9 cellular contexts compared by ENCODE assay signal in the genomic region with DNA sequence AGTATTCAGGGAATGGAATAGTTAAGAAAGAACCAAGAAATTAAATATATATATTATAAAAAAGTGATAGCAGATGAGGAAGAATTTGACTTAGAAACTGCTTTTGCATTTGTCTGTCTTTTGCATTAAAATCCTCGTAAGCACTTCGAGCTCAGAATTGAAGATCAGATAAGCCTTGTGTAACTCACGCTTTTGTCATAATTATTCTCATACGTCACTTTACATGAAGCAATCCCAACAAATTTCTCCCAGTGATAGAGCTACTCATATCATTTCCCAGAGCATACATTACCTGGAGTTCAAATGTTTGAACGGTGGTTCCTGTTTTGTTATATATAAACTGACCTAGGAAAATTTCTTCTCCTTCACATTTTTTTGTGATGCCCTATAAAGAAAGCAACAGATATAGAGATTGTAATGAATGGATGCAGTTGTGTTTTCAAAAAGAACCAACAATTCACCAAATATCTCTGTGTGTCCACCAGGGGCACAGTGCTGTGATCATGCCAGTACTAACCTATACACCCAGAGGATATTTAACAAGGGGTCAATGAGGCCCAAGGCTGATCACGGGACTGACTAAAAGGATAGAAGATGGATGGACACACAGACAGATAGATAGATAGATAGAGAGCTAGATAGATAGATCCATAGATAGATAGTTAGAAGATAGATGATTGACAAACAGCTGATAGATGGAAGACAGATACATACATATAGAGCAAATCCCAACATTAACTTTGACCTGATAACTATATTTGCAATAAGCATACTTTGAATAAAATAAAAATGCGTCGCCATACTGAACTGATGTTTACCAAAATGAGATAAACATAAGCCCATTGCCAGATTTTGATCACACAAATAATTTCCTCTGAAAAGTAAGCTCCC. TPM values are rescaled to one million over a fixed set of nuclear protein-coding genes. Genes with fewer than 3 reads are reported as not detected.
A peak's percentile ranks its signal among the peaks of the same experiment; 100 is the strongest.
DNase-seq lines count a peak whose midpoint lies in the region; ATAC-seq, FAIRE-seq and TF ChIP-seq lines count a peak whose summit lies in the region.
"Had no signal": no experiment of that assay in that cellular context is flagged by ENCODE, and none has a peak within 500 bp of the region (broad histone marks: within the 10 kb centered on the region; RNA-seq: fewer than 3 reads in every experiment).

No MANE protein-coding gene starts in this region.

- TF ChIP-seq CTCF in CD4-positive, alpha-beta T cell (IDR thresholded peaks at IDR 0.05): peak; percentile 13
- peak; percentile 34 to 42 (median 42) for TF ChIP-seq CTCF in keratinocyte (optimal IDR thresholded peaks at IDR 0.05 in 1 of 3, IDR thresholded peaks at IDR 0.05 in 1 of 3, conservative IDR thresholded peaks at IDR 0.05 in 1 of 3; ENCODE audit: extremely low read depth in 1 of 3, insufficient read depth in 2 of 3, low read length in 3 of 3)

- H3K9ac ChIP-seq in keratinocyte (ENCODE audit: control insufficient read depth, extremely low read depth, insufficient read depth, low read length): no peak overlapping the region

- intact Hi-C loops in CD4-positive, alpha-beta T cell (cut with DNase I, micrococcal nuclease): no loop called here

- no peak for DNase-seq in CD4-positive, alpha-beta T cell
- DNase-seq in T-helper 2 cell treated with Interferon-gamma antibody and Interleukin-4, amounts not matched to agents 5 μg/mL and 100 μg/mL, for 36 hours (ENCODE audit: low spot score): no peak
- DNase-seq in keratinocyte (ENCODE audit: low read depth, low spot score) (no peak), NCI-H446 treated with DMSO at 0.1 percent for 48 hours (lab: John Stamatoyannopoulos, UW) (no peak), H4 (ENCODE audit: low spot score) (no peak), NCI-H1092 (lab: John Stamatoyannopoulos, UW) (no peak)
- DNase-seq in activated CD4-positive, alpha-beta T cell treated with anti-CD3 and anti-CD28 coated beads, Interleukin-2, amount 10 ng/mL, durations not matched to agents 7 days and 5 days: no peak
- DNase-seq: effector CD4-positive, alpha-beta T cell had no signal

- H3K9me3 Mint-ChIP-seq in CD4-positive, alpha-beta T cell: no peaks in the 10 kb centered on the region
- H3K9me3 Mint-ChIP-seq in T-helper 2 cell treated with Interferon-gamma antibody and Interleukin-4, amounts not matched to agents 5 μg/mL and 100 μg/mL, for 36 hours: peaks cover 7% of the 10 kb centered on the region
- no peaks in the 10 kb centered on the region for H3K9me3 Mint-ChIP-seq in activated CD4-positive, alpha-beta T cell treated with anti-CD3 and anti-CD28 coated beads, Interleukin-2, amount 10 ng/mL, durations not matched to agents 7 days and 5 days

- H3K27me3 Mint-ChIP-seq in CD4-positive, alpha-beta T cell: no peaks in the 10 kb centered on the region
- no peaks in the 10 kb centered on the region for H3K27me3 Mint-ChIP-seq in T-helper 2 cell treated with Interferon-gamma antibody and Interleukin-4, amounts not matched to agents 5 μg/mL and 100 μg/mL, for 36 hours (ENCODE audit: low read depth)
- H3K27me3 Mint-ChIP-seq in activated CD4-positive, alpha-beta T cell treated with anti-CD3 and anti-CD28 coated beads, Interleukin-2, amount 10 ng/mL, durations not matched to agents 7 days and 5 days: no peaks in the 10 kb centered on the region

- H3K4me1 ChIP-seq in keratinocyte (ENCODE audit: control insufficient read depth, extremely low read depth, insufficient read depth, low read length): peaks cover 10% of the 10 kb centered on the region

- no peak overlapping the region for H3K4me3 ChIP-seq in keratinocyte (ENCODE audit: control insufficient read depth in 2 of 3, extremely low read depth in 1 of 3, insufficient read depth in 2 of 3, low read depth in 1 of 3, low read length in 3 of 3)

- no peak overlapping the region for H2AFZ ChIP-seq in keratinocyte (ENCODE audit: control insufficient read depth, low read length)

- POLR2A ChIA-PET in CD4-positive, alpha-beta T cell (lab: Charles Lee): no interaction called here
- POLR2A ChIA-PET in activated CD4-positive, alpha-beta T cell treated with anti-CD3 and anti-CD28 coated beads, Interleukin-2, amount 10 ng/mL, durations not matched to agents 7 days and 5 days (lab: Charles Lee): interaction anchor here (0.8 kb wide), 1 partner anchor 116 kb away, joined by 3 read pairs; no protein-coding TSS in a partner anchor

- H3K4me1 Mint-ChIP-seq in CD4-positive, alpha-beta T cell (ENCODE audit: low read depth): peaks cover 24% of the 10 kb centered on the region
- peaks cover 25% of the 10 kb centered on the region for H3K4me1 Mint-ChIP-seq in T-helper 2 cell treated with Interferon-gamma antibody and Interleukin-4, amounts not matched to agents 5 μg/mL and 100 μg/mL, for 36 hours (ENCODE audit: low read depth)
- peaks cover 21% of the 10 kb centered on the region for H3K4me1 Mint-ChIP-seq in activated CD4-positive, alpha-beta T cell treated with anti-CD3 and anti-CD28 coated beads, Interleukin-2, amount 10 ng/mL, durations not matched to agents 7 days and 5 days

- H3K79me2 ChIP-seq in keratinocyte (ENCODE audit: control insufficient read depth, insufficient read depth, low read length): no peaks in the 10 kb centered on the region

- no peak overlapping the region for H3K27ac Mint-ChIP-seq in CD4-positive, alpha-beta T cell
- peak overlapping the region; percentile 56 for H3K27ac Mint-ChIP-seq in T-helper 2 cell treated with Interferon-gamma antibody and Interleukin-4, amounts not matched to agents 5 μg/mL and 100 μg/mL, for 36 hours
- H3K27ac Mint-ChIP-seq in activated CD4-positive, alpha-beta T cell treated with anti-CD3 and anti-CD28 coated beads, Interleukin-2, amount 10 ng/mL, durations not matched to agents 7 days and 5 days: no peak overlapping the region

- FAIRE-seq in keratinocyte (lab: Jason Lieb, UNC): no peak

- H3K9me1 ChIP-seq in keratinocyte (ENCODE audit: control insufficient read depth, extremely low read depth, insufficient read depth, low read length): no peaks in the 10 kb centered on the region

- dilution Hi-C loops in keratinocyte (cut with MboI; ENCODE audit: extremely low pct_ligation_motif_present, low sequenced_read_pairs): no loop called here

- no peak for ATAC-seq in CD4-positive, alpha-beta T cell (ENCODE audit: poor library complexity)
- peak; percentile 25 for ATAC-seq in HG03354 (IDR thresholded peaks at IDR 0.05; ENCODE audit: poor library complexity, severe bottlenecking, unreplicated experiment)

- CTCF ChIA-PET in CD4-positive, alpha-beta T cell (lab: Charles Lee): interaction anchor here (2.8 kb wide), 1 partner anchor 122 kb away, joined by 19 read pairs; no protein-coding TSS in a partner anchor
- CTCF ChIA-PET in activated CD4-positive, alpha-beta T cell treated with anti-CD3 and anti-CD28 coated beads, Interleukin-2, amount 10 ng/mL, durations not matched to agents 7 days and 5 days (lab: Charles Lee): interaction anchor here (0.7 to 2.4 kb wide), 7 partner anchors 11 to 121 kb away, joined by 3 to 18 read pairs (median 3); no protein-coding TSS in a partner anchor

- H3K9me3 ChIP-seq in CD4-positive, alpha-beta T cell (ENCODE audit: control insufficient read depth, low read length): no peaks in the 10 kb centered on the region
- no peaks in the 10 kb centered on the region for H3K9me3 ChIP-seq in keratinocyte (ENCODE audit: control insufficient read depth, low read depth, low read length)

- no peaks in the 10 kb centered on the region for H4K20me1 ChIP-seq in keratinocyte (ENCODE audit: control insufficient read depth, extremely low read depth, insufficient read depth, low read length)

- H3K36me3 Mint-ChIP-seq in CD4-positive, alpha-beta T cell (ENCODE audit: low read depth): no peaks in the 10 kb centered on the region
- H3K36me3 Mint-ChIP-seq in T-helper 2 cell treated with Interferon-gamma antibody and Interleukin-4, amounts not matched to agents 5 μg/mL and 100 μg/mL, for 36 hours (ENCODE audit: low read depth): no peaks in the 10 kb centered on the region
- H3K36me3 Mint-ChIP-seq in activated CD4-positive, alpha-beta T cell treated with anti-CD3 and anti-CD28 coated beads, Interleukin-2, amount 10 ng/mL, durations not matched to agents 7 days and 5 days (ENCODE audit: low read depth): no peaks in the 10 kb centered on the region

- no peaks in the 10 kb centered on the region for H3K36me3 ChIP-seq in keratinocyte (ENCODE audit: control insufficient read depth in 2 of 2, extremely low read depth in 1 of 2, insufficient read depth in 2 of 2, low read length in 2 of 2)

- H3K4me3 Mint-ChIP-seq in CD4-positive, alpha-beta T cell: no peak overlapping the region
- no peak overlapping the region for H3K4me3 Mint-ChIP-seq in T-helper 2 cell treated with Interferon-gamma antibody and Interleukin-4, amounts not matched to agents 5 μg/mL and 100 μg/mL, for 36 hours
- no peak overlapping the region for H3K4me3 Mint-ChIP-seq in activated CD4-positive, alpha-beta T cell treated with anti-CD3 and anti-CD28 coated beads, Interleukin-2, amount 10 ng/mL, durations not matched to agents 7 days and 5 days

- H3K4me2 ChIP-seq in keratinocyte (ENCODE audit: control insufficient read depth, extremely low read depth, insufficient read depth, low read depth, low read length): no peak overlapping the region

- H3K27ac ChIP-seq in CD4-positive, alpha-beta T cell (ENCODE audit: low read depth, low read length): no peak overlapping the region
- no peak overlapping the region for H3K27ac ChIP-seq in keratinocyte (ENCODE audit: control insufficient read depth, insufficient read depth, low read length)

- H3K27me3 ChIP-seq in CD4-positive, alpha-beta T cell (ENCODE audit: control insufficient read depth, insufficient read depth, low read length): no peaks in the 10 kb centered on the region
- no peaks in the 10 kb centered on the region for H3K27me3 ChIP-seq in keratinocyte (ENCODE audit: control insufficient read depth, extremely low read depth, insufficient read depth, low read length)

RNA-seq across cellular contexts. Expression of gene HUS1, which starts 9.3 kb away (rescaled TPM):
- total RNA-seq in CD4-positive, alpha-beta T cell: 10 to 100 TPM; 77.8 to 83.1 TPM
- polyA plus RNA-seq in keratinocyte: 24.7 to 36.3 TPM (median 29.8 TPM) in 3 replicates
- 12.5 TPM for polyA plus RNA-seq in keratinocyte (2011; ENCODE audit: low read depth)
- polyA plus RNA-seq in keratinocyte (2011; cell fraction: cytosol; rRNA removed): 22.8 and 39.5 TPM in 2 replicates
- polyA plus RNA-seq in keratinocyte (2011; cell fraction: nucleus; rRNA removed): 30.5 and 38.1 TPM in 2 replicates
- polyA plus RNA-seq in keratinocyte (2012; ENCODE audit: low replicate concordance): 18.5 TPM in 2 replicates
- 11.2 to 43.8 TPM (median 27.8 TPM) in 3 replicates for polyA minus RNA-seq in keratinocyte
- 17.5 TPM for polyA minus RNA-seq in keratinocyte (2011; cell fraction: cytosol; rRNA and poly(A)+ RNA removed)
- polyA minus RNA-seq in keratinocyte (2011; cell fraction: nucleus; rRNA and poly(A)+ RNA removed): 12.8 and 27.0 TPM in 2 replicates
- 43.4 and 43.8 TPM in 2 replicates for total RNA-seq in H4 (2014; rRNA removed; shearing (Covaris generic))
- total RNA-seq in activated CD4-positive, alpha-beta T cell treated with anti-CD3 and anti-CD28 coated beads, Interleukin-2, amount 10 ng/mL, durations not matched to agents 7 days and 5 days: 10 to 100 TPM; 38.5 to 39.4 TPM

RNA-seq across cellular contexts. Expression of gene SUN3, which starts 40.2 kb away (rescaled TPM):
- not detected for total RNA-seq in CD4-positive, alpha-beta T cell
- polyA plus RNA-seq in keratinocyte: not detected in 3 replicates
- 1.2 TPM for polyA plus RNA-seq in keratinocyte (2011; ENCODE audit: low read depth)
- 0.11 TPM in 1 of 2 replicates, not detected in the other for polyA plus RNA-seq in keratinocyte (2011; cell fraction: cytosol; rRNA removed)
- polyA plus RNA-seq in keratinocyte (2011; cell fraction: nucleus; rRNA removed): 0.28 and 0.36 TPM in 2 replicates
- 0.55 TPM in 1 of 2 replicates, not detected in the other for polyA plus RNA-seq in keratinocyte (2012; ENCODE audit: low replicate concordance)
- polyA minus RNA-seq in keratinocyte: 0.13 to 0.23 TPM in 2 of 3 replicates, not detected in the other
- not detected for polyA minus RNA-seq in keratinocyte (2011; cell fraction: cytosol; rRNA and poly(A)+ RNA removed)
- polyA minus RNA-seq in keratinocyte (2011; cell fraction: nucleus; rRNA and poly(A)+ RNA removed): not detected in 2 replicates
- total RNA-seq in H4 (2014; rRNA removed; shearing (Covaris generic)): 1.1 and 8.6 TPM in 2 replicates
- under 1 TPM in 1 of 2 experiments, not detected in 1; 0.64 TPM for total RNA-seq in activated CD4-positive, alpha-beta T cell treated with anti-CD3 and anti-CD28 coated beads, Interleukin-2, amount 10 ng/mL, durations not matched to agents 7 days and 5 days

RNA-seq across cellular contexts. Expression of gene PKD1L1, which starts 40.5 kb away (rescaled TPM):
- total RNA-seq in CD4-positive, alpha-beta T cell: under 1 TPM; 0.20 to 0.25 TPM
- polyA plus RNA-seq in keratinocyte: 0.01 to 0.31 TPM (median 0.04 TPM) in 3 replicates
- 0.15 TPM for polyA plus RNA-seq in keratinocyte (2011; ENCODE audit: low read depth)
- 0.01 and 0.03 TPM in 2 replicates for polyA plus RNA-seq in keratinocyte (2011; cell fraction: cytosol; rRNA removed)
- 0.17 and 0.18 TPM in 2 replicates for polyA plus RNA-seq in keratinocyte (2011; cell fraction: nucleus; rRNA removed)
- 0.20 TPM in 1 of 2 replicates, not detected in the other for polyA plus RNA-seq in keratinocyte (2012; ENCODE audit: low replicate concordance)
- polyA minus RNA-seq in keratinocyte: 0.10 to 0.13 TPM in 2 of 3 replicates, not detected in the other
- polyA minus RNA-seq in keratinocyte (2011; cell fraction: cytosol; rRNA and poly(A)+ RNA removed): not detected
- polyA minus RNA-seq in keratinocyte (2011; cell fraction: nucleus; rRNA and poly(A)+ RNA removed): 0.21 and 0.23 TPM in 2 replicates
- total RNA-seq in H4 (2014; rRNA removed; shearing (Covaris generic)): 0.02 and 0.08 TPM in 2 replicates
- under 1 TPM; 0.08 to 0.12 TPM for total RNA-seq in activated CD4-positive, alpha-beta T cell treated with anti-CD3 and anti-CD28 coated beads, Interleukin-2, amount 10 ng/mL, durations not matched to agents 7 days and 5 days

RNA-seq across cellular contexts. Expression of gene C7orf57, which starts 46.6 kb away (rescaled TPM):
- under 1 TPM in 1 of 2 experiments, not detected in 1; 0.56 TPM for total RNA-seq in CD4-positive, alpha-beta T cell
- polyA plus RNA-seq in keratinocyte: 0.22 to 0.60 TPM (median 0.39 TPM) in 3 replicates
- polyA plus RNA-seq in keratinocyte (2011; ENCODE audit: low read depth): 2.0 TPM
- 0.11 and 0.17 TPM in 2 replicates for polyA plus RNA-seq in keratinocyte (2011; cell fraction: cytosol; rRNA removed)
- 0.64 and 0.74 TPM in 2 replicates for polyA plus RNA-seq in keratinocyte (2011; cell fraction: nucleus; rRNA removed)
- polyA plus RNA-seq in keratinocyte (2012; ENCODE audit: low replicate concordance): 0.36 and 1.6 TPM in 2 replicates
- 0.13 to 0.43 TPM in 2 of 3 replicates, not detected in the other for polyA minus RNA-seq in keratinocyte
- polyA minus RNA-seq in keratinocyte (2011; cell fraction: cytosol; rRNA and poly(A)+ RNA removed): not detected
- not detected in 2 replicates for polyA minus RNA-seq in keratinocyte (2011; cell fraction: nucleus; rRNA and poly(A)+ RNA removed)
- 0.06 and 0.08 TPM in 2 replicates for total RNA-seq in H4 (2014; rRNA removed; shearing (Covaris generic))
- under 1 TPM; 0.10 to 0.21 TPM for total RNA-seq in activated CD4-positive, alpha-beta T cell treated with anti-CD3 and anti-CD28 coated beads, Interleukin-2, amount 10 ng/mL, durations not matched to agents 7 days and 5 days
